Comparison of ENCODE assay signal across 18 cellular contexts in the genomic region with DNA sequence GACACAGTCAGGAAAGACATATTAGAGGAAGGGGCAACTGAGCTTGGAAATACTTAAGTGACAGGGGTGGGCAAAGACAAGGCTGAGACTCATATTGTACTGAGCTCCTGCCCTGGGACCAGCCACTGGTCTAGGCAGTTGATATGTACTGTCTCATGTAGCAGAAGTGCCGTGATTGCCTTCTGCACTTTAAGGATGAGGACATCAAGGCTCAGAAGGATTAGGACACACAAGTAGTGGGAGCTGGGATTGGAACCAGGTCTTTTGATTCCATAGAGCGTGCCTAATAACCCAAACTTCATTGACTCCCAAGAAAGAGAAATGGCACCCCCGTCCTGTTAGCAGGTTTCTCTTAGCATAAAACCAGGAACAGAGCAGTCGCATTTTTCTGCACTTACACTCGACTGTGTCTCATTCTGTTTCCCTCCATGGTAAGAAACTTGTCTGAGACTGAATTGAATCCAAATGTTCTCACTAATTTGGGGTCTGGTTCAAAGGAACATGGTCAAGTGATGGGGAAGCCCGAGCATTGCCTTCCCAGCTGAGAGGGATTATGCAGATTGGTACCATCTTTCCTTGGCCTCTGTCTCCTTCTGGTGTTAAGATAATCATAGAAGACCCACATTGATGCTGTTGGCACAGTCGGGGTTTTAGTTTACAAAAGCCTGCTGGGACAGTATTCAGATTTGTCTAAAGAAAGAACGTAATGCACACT.
DNase-seq lines count a peak whose midpoint lies in the region; ATAC-seq and TF ChIP-seq lines count a peak whose summit lies in the region.
"Had no signal": no experiment of that assay in that cellular context is flagged by ENCODE, and none has a peak within 500 bp of the region (broad histone marks: within the 10 kb centered on the region; RNA-seq: fewer than 3 reads in every experiment).

No MANE protein-coding gene starts in this region.

- intact Hi-C loops in breast epithelium (cut with DNase I; ENCODE audit: low total_unique reads) = loop anchor here (10.0 kb wide), 1 partner anchor 143 kb away; no protein-coding TSS in a partner anchor
- intact Hi-C loops in MCF 10A (cut with micrococcal nuclease) = no loop called here

- no peaks in the 10 kb centered on the region for H3K36me3 Mint-ChIP-seq in MCF 10A (ENCODE audit: insufficient read depth, unreplicated experiment)
- H3K36me3 Mint-ChIP-seq in osteocyte (ENCODE audit: unreplicated experiment) = peaks cover 3% of the 10 kb centered on the region
- H3K36me3 Mint-ChIP-seq in effector memory CD8-positive, alpha-beta T cell (ENCODE audit: insufficient read depth) = no peaks in the 10 kb centered on the region

- no peak overlapping the region for H3K9ac ChIP-seq in subcutaneous abdominal adipose tissue (ENCODE audit: low read length in 5 of 5)
- H3K9ac ChIP-seq: KMS-11 had no signal

- DNase-seq in breast epithelium (ENCODE audit: low spot score in 2 of 2) = no peak
- DNase-seq in MCF 10A (ENCODE audit: unreplicated experiment) = no peak
- no peak for DNase-seq in coronary artery (ENCODE audit: low spot score)
- peak; percentile 30 for DNase-seq in osteocyte (ENCODE audit: extremely low spot score, unreplicated experiment)
- DNase-seq in brain microvascular endothelial cell = no peak
- DNase-seq in effector memory CD8-positive, alpha-beta T cell = no peak
- DNase-seq: DMS79, NCI-H1417 treated with DMSO at 0.1 percent for 48 hours, NCI-H1930, NCI-H526, PC-9 had no signal

- H3K4me1 Mint-ChIP-seq in MCF 10A (ENCODE audit: insufficient read depth, unreplicated experiment) (peaks cover 11% of the 10 kb centered on the region), osteocyte (ENCODE audit: unreplicated experiment) (peaks cover 13% of the 10 kb centered on the region)
- peaks cover 21 to 27% of the 10 kb centered on the region in 2 donors for H3K4me1 Mint-ChIP-seq in effector memory CD8-positive, alpha-beta T cell (ENCODE audit: low read depth in 2 of 2)

- CTCF ChIA-PET in MCF 10A (lab: Yijun Ruan, JAX) = interaction anchor here (0.5 to 0.6 kb wide), 2 partner anchors 150 to 676 kb away, joined by 3 read pairs; no protein-coding TSS in a partner anchor

- H3K27me3 Mint-ChIP-seq in MCF 10A (ENCODE audit: insufficient read depth, unreplicated experiment) (no peaks in the 10 kb centered on the region), osteocyte (ENCODE audit: unreplicated experiment) (no peaks in the 10 kb centered on the region)
- H3K27me3 Mint-ChIP-seq in effector memory CD8-positive, alpha-beta T cell = no peaks in the 10 kb centered on the region

- H3K27ac Mint-ChIP-seq in MCF 10A (ENCODE audit: low read depth, unreplicated experiment) (no peak overlapping the region), osteocyte (ENCODE audit: unreplicated experiment) (no peak overlapping the region)
- peak overlapping the region in 1 of 2 donors; percentile 2 for H3K27ac Mint-ChIP-seq in effector memory CD8-positive, alpha-beta T cell

- TF ChIP-seq CTCF in breast epithelium (IDR thresholded peaks at IDR 0.05) (no peak), MCF 10A (IDR thresholded peaks at IDR 0.05; ENCODE audit: unreplicated experiment) (no peak), coronary artery (IDR thresholded peaks at IDR 0.05) (no peak), osteocyte (IDR thresholded peaks at IDR 0.05) (no peak), brain microvascular endothelial cell (IDR thresholded peaks at IDR 0.05; ENCODE audit: low read depth, low read length, missing control alignments) (no peak)

- H3K27me3 ChIP-seq in breast epithelium = no peaks in the 10 kb centered on the region
- H3K27me3 ChIP-seq in subcutaneous abdominal adipose tissue (ENCODE audit: control insufficient read depth in 5 of 5, insufficient read depth in 4 of 5, low read length in 5 of 5) = no peaks in the 10 kb centered on the region
- H3K27me3 ChIP-seq in brain microvascular endothelial cell (replicated peaks) = no peaks in the 10 kb centered on the region

- peak overlapping the region; percentile 16 to 78 for H3K27ac ChIP-seq in breast epithelium
- peak overlapping the region; percentile 58 to 79 for H3K27ac ChIP-seq in coronary artery
- peak overlapping the region; percentile 80 for H3K27ac ChIP-seq in subcutaneous abdominal adipose tissue (ENCODE audit: low read depth, low read length)
- H3K27ac ChIP-seq in brain microvascular endothelial cell = no peak overlapping the region
- H3K27ac ChIP-seq: 22Rv1, KMS-11, PC-9, RWPE1 had no signal

- H3K9me3 ChIP-seq in breast epithelium (no peaks in the 10 kb centered on the region), subcutaneous abdominal adipose tissue (ENCODE audit: control insufficient read depth in 5 of 5, low read length in 5 of 5) (no peaks in the 10 kb centered on the region)

- H3K4me1 ChIP-seq in breast epithelium (peaks cover 0 to 5% of the 10 kb centered on the region in 2 donors), subcutaneous abdominal adipose tissue (ENCODE audit: control insufficient read depth in 5 of 5, insufficient read depth in 5 of 5, low read length in 5 of 5) (peaks cover 15 to 74% (median 45%) of the 10 kb centered on the region in 5 donors)

- POLR2A ChIA-PET in MCF 10A (lab: Yijun Ruan, JAX) = no interaction called here

- in situ Hi-C loops in brain microvascular endothelial cell (cut with HindIII; ENCODE audit: low pct_ligation_motif_present, low sequenced_read_pairs) = no loop called here

- BruUV-seq in MCF 10A (replicated peaks; lab: Mats Ljungman, UMichigan) = no TSS peak

- TF ChIP-seq POLR2A in breast epithelium (IDR thresholded peaks at IDR 0.05) = no peak

- no peak for ATAC-seq in HG03442 (IDR thresholded peaks at IDR 0.05; ENCODE audit: unreplicated experiment)
- ATAC-seq in effector memory CD8-positive, alpha-beta T cell (replicated peaks) = no peak
- ATAC-seq: HepG2 had no signal

- H3K4me3 ChIP-seq in breast epithelium (no peak overlapping the region), coronary artery (no peak overlapping the region), subcutaneous abdominal adipose tissue (ENCODE audit: low read depth in 1 of 5, low read length in 5 of 5) (no peak overlapping the region), brain microvascular endothelial cell (ENCODE audit: low read depth, low read length) (no peak overlapping the region)
- H3K4me3 ChIP-seq: PC-9 had no signal

- H3K36me3 ChIP-seq in breast epithelium = no peaks in the 10 kb centered on the region
- no peaks in the 10 kb centered on the region for H3K36me3 ChIP-seq in subcutaneous abdominal adipose tissue (ENCODE audit: control insufficient read depth in 5 of 5, insufficient read depth in 5 of 5, low read length in 5 of 5)
- no peaks in the 10 kb centered on the region for H3K36me3 ChIP-seq in brain microvascular endothelial cell (replicated peaks)

- H3K9me3 Mint-ChIP-seq in MCF 10A (ENCODE audit: unreplicated experiment) (no peaks in the 10 kb centered on the region), osteocyte (ENCODE audit: unreplicated experiment) (no peaks in the 10 kb centered on the region)
- H3K9me3 Mint-ChIP-seq in effector memory CD8-positive, alpha-beta T cell = no peaks in the 10 kb centered on the region

- H3K4me3 Mint-ChIP-seq in MCF 10A (ENCODE audit: unreplicated experiment) = no peak overlapping the region
- H3K4me3 Mint-ChIP-seq in osteocyte (ENCODE audit: unreplicated experiment) = no peak overlapping the region
- no peak overlapping the region for H3K4me3 Mint-ChIP-seq in effector memory CD8-positive, alpha-beta T cell
- H3K4me3 Mint-ChIP-seq: CD14-positive monocyte had no signal
